18 cellular contexts compared by ENCODE assay signal in genomic region chr13:50740052-50740741, GRCh38.
"Had no signal": no experiment of that assay in that cellular context is flagged by ENCODE, and none has a peak within 500 bp of the region (broad histone marks: within the 10 kb centered on the region; RNA-seq: fewer than 3 reads in every experiment).

No MANE protein-coding gene starts in this region.

- H3K4me1 ChIP-seq: pancreas, spleen had no signal

- H3K9me3 ChIP-seq: neutrophil, pancreas had no signal

- H3K4me1 Mint-ChIP-seq: activated CD4-positive, alpha-beta memory T cell treated with anti-CD3 and anti-CD28 coated beads, Interleukin-2, amount 10 ng/mL, durations not matched to agents 7 days and 5 days; mesothelial cell of epicardium had no signal

- H3K27ac Mint-ChIP-seq: activated B cell treated with CpG ODN at 0.5 μM for 24 hours; activated CD4-positive, alpha-beta memory T cell treated with anti-CD3 and anti-CD28 coated beads, Interleukin-2, amount 10 ng/mL, durations not matched to agents 7 days and 5 days; activated CD8-positive, alpha-beta memory T cell treated with anti-CD3 and anti-CD28 coated beads, Interleukin-2, amount 10 ng/mL, durations not matched to agents 7 days and 5 days; activated naive CD8-positive, alpha-beta T cell treated with anti-CD3 and anti-CD28 coated beads for 36 hours; mesothelial cell of epicardium; natural killer cell treated with Interleukin-12 subunit alpha and Interleukin-12 subunit beta and Interleukin-15 and Interleukin-18, amount 100 ng/mL, for 72 hours; T-helper 2 cell treated with Interferon-gamma antibody and Interleukin-4, amounts not matched to agents 5 μg/mL and 100 μg/mL, for 36 hours had no signal

- H3K4me3 ChIP-seq: lung, pancreas, spleen had no signal

- H3K27me3 ChIP-seq: neutrophil, pancreas, spleen had no signal

- DNase-seq: activated B cell treated with CpG ODN at 0.5 μM for 24 hours; activated CD4-positive, alpha-beta memory T cell treated with anti-CD3 and anti-CD28 coated beads, Interleukin-2, amount 10 ng/mL, durations not matched to agents 7 days and 5 days; activated CD4-positive, alpha-beta T cell treated with anti-CD3 and anti-CD28 coated beads for 4 hours; activated CD8-positive, alpha-beta memory T cell treated with anti-CD3 and anti-CD28 coated beads, Interleukin-2, amount 10 ng/mL, durations not matched to agents 7 days and 5 days; activated naive CD4-positive, alpha-beta T cell; activated naive CD8-positive, alpha-beta T cell treated with anti-CD3 and anti-CD28 coated beads for 36 hours; effector CD4-positive, alpha-beta T cell; foreskin melanocyte; kidney; pancreas; spleen; stimulated activated CD4-positive, alpha-beta T cell treated with anti-CD3 and anti-CD28 coated beads, Interleukin-4, amount 100 ng/mL, for 4 hours had no signal

- H3K36me3 ChIP-seq: neutrophil, pancreas, spleen had no signal

- H3K36me3 Mint-ChIP-seq: activated naive CD8-positive, alpha-beta T cell treated with anti-CD3 and anti-CD28 coated beads for 36 hours; mesothelial cell of epicardium; natural killer cell treated with Interleukin-12 subunit alpha and Interleukin-12 subunit beta and Interleukin-15 and Interleukin-18, amount 100 ng/mL, for 72 hours; stimulated activated memory B cell treated with anti-CD40 and anti-IgM and Interleukin-4, amounts not matched to agents 10 μg/mL and 1 μg/mL and 100 μg/mL, for 72 hours had no signal

- H3K9me3 Mint-ChIP-seq: activated CD4-positive, alpha-beta memory T cell treated with anti-CD3 and anti-CD28 coated beads, Interleukin-2, amount 10 ng/mL, durations not matched to agents 7 days and 5 days; natural killer cell treated with Interleukin-12 subunit alpha and Interleukin-12 subunit beta and Interleukin-15 and Interleukin-18, amount 100 ng/mL, for 72 hours; T-helper 2 cell treated with Interferon-gamma antibody and Interleukin-4, amounts not matched to agents 5 μg/mL and 100 μg/mL, for 36 hours had no signal

- FAIRE-seq: kidney, pancreas had no signal

- H3K27me3 Mint-ChIP-seq: activated B cell treated with CpG ODN at 0.5 μM for 24 hours; activated naive CD8-positive, alpha-beta T cell treated with anti-CD3 and anti-CD28 coated beads for 36 hours; stimulated activated memory B cell treated with anti-CD40 and anti-IgM and Interleukin-4, amounts not matched to agents 10 μg/mL and 1 μg/mL and 100 μg/mL, for 72 hours had no signal

- H3K27ac ChIP-seq: neutrophil, pancreas, spleen had no signal

- H3K4me3 Mint-ChIP-seq: activated B cell treated with CpG ODN at 0.5 μM for 24 hours; activated CD4-positive, alpha-beta memory T cell treated with anti-CD3 and anti-CD28 coated beads, Interleukin-2, amount 10 ng/mL, durations not matched to agents 7 days and 5 days; activated CD8-positive, alpha-beta memory T cell treated with anti-CD3 and anti-CD28 coated beads, Interleukin-2, amount 10 ng/mL, durations not matched to agents 7 days and 5 days; activated naive CD8-positive, alpha-beta T cell treated with anti-CD3 and anti-CD28 coated beads for 36 hours; mesothelial cell of epicardium; natural killer cell treated with Interleukin-12 subunit alpha and Interleukin-12 subunit beta and Interleukin-15 and Interleukin-18, amount 100 ng/mL, for 72 hours; stimulated activated memory B cell treated with anti-CD40 and anti-IgM and Interleukin-4, amounts not matched to agents 10 μg/mL and 1 μg/mL and 100 μg/mL, for 72 hours; T-helper 2 cell treated with Interferon-gamma antibody and Interleukin-4, amounts not matched to agents 5 μg/mL and 100 μg/mL, for 36 hours had no signal
